14 cellular contexts compared by ENCODE assay signal in genomic region chr7:44994877-44995554, GRCh38. TPM values are rescaled to one million over a fixed set of nuclear protein-coding genes. Genes with fewer than 3 reads are reported as not detected.
A peak's percentile ranks its signal among the peaks of the same experiment; 100 is the strongest.
DNase-seq lines count a peak whose midpoint lies in the region; ATAC-seq and TF ChIP-seq lines count a peak whose summit lies in the region.
"Had no signal": no experiment of that assay in that cellular context is flagged by ENCODE, and none has a peak within 500 bp of the region (broad histone marks: within the 10 kb centered on the region; RNA-seq: fewer than 3 reads in every experiment).

No MANE protein-coding gene starts in this region.

- TF ChIP-seq CTCF in CD8-positive, alpha-beta T cell (IDR thresholded peaks at IDR 0.05): no peak
- no peak for TF ChIP-seq CTCF in progenitor cell of endocrine pancreas (IDR thresholded peaks at IDR 0.05; ENCODE audit: unreplicated experiment)

- no peaks in the 10 kb centered on the region for H3K27me3 ChIP-seq in CD8-positive, alpha-beta T cell (ENCODE audit: insufficient read depth, low read length)
- H3K27me3 ChIP-seq in GM23248 (replicated peaks; ENCODE audit: insufficient read depth): no peaks in the 10 kb centered on the region
- H3K27me3 ChIP-seq: SJSA1 had no signal

- H3K4me1 ChIP-seq in CD8-positive, alpha-beta T cell (ENCODE audit: insufficient read depth, low read length): peaks cover 28% of the 10 kb centered on the region
- peaks cover 10% of the 10 kb centered on the region for H3K4me1 ChIP-seq in GM23248 (ENCODE audit: insufficient read depth)

- peaks cover 4% of the 10 kb centered on the region for H3K36me3 Mint-ChIP-seq in CD8-positive, alpha-beta T cell
- H3K36me3 Mint-ChIP-seq in T-helper 17 cell (ENCODE audit: low read depth) (no peaks in the 10 kb centered on the region), progenitor cell of endocrine pancreas (ENCODE audit: insufficient read depth) (peaks cover 2% of the 10 kb centered on the region)
- peaks cover 8% of the 10 kb centered on the region for H3K36me3 Mint-ChIP-seq in effector memory CD8-positive, alpha-beta T cell (ENCODE audit: insufficient read depth)

- CTCF ChIA-PET in CD8-positive, alpha-beta T cell (lab: Charles Lee): interaction anchor here (0.6 to 2.7 kb wide), 6 partner anchors 21 to 35 kb away, joined by 3 to 19 read pairs (median 3); no protein-coding TSS in a partner anchor

- H3K27ac Mint-ChIP-seq in CD8-positive, alpha-beta T cell: peak overlapping the region; percentile 83
- H3K27ac Mint-ChIP-seq in T-helper 17 cell (peak overlapping the region; percentile 97), progenitor cell of endocrine pancreas (no peak overlapping the region)
- H3K27ac Mint-ChIP-seq in effector memory CD8-positive, alpha-beta T cell: peak overlapping the region in 1 of 2 donors; percentile 79

- no peaks in the 10 kb centered on the region for H3K9me3 ChIP-seq in CD8-positive, alpha-beta T cell (ENCODE audit: low read length)
- H3K9me3 ChIP-seq in T-helper 17 cell (ENCODE audit: control insufficient read depth, low read length, poor library complexity, severe bottlenecking): no peaks in the 10 kb centered on the region
- H3K9me3 ChIP-seq in GM23248 (ENCODE audit: low read depth): no peaks in the 10 kb centered on the region
- H3K9me3 ChIP-seq: SJSA1 had no signal

- POLR2A ChIA-PET in CD8-positive, alpha-beta T cell (lab: Charles Lee): no interaction called here

- no peak overlapping the region for H3K4me2 ChIP-seq in GM23248 (ENCODE audit: unreplicated experiment)

- no peak overlapping the region for H3K27ac ChIP-seq in CD8-positive, alpha-beta T cell (ENCODE audit: low read depth, low read length)
- H3K27ac ChIP-seq in GM23248: no peak overlapping the region
- H3K27ac ChIP-seq: SJSA1 had no signal

- H3K4me1 Mint-ChIP-seq in CD8-positive, alpha-beta T cell (ENCODE audit: low read depth): peaks cover 32% of the 10 kb centered on the region
- H3K4me1 Mint-ChIP-seq in T-helper 17 cell (peaks cover 38% of the 10 kb centered on the region), progenitor cell of endocrine pancreas (ENCODE audit: low read depth) (peaks cover 23% of the 10 kb centered on the region)
- H3K4me1 Mint-ChIP-seq in effector memory CD8-positive, alpha-beta T cell (ENCODE audit: low read depth in 2 of 2): peaks cover 22 to 23% of the 10 kb centered on the region in 2 donors

- H3K27me3 Mint-ChIP-seq in CD8-positive, alpha-beta T cell (ENCODE audit: low read depth): no peaks in the 10 kb centered on the region
- H3K27me3 Mint-ChIP-seq in T-helper 17 cell (no peaks in the 10 kb centered on the region), progenitor cell of endocrine pancreas (no peaks in the 10 kb centered on the region)
- no peaks in the 10 kb centered on the region for H3K27me3 Mint-ChIP-seq in effector memory CD8-positive, alpha-beta T cell

- intact Hi-C loops in CD8-positive, alpha-beta T cell (cut with DNase I, micrococcal nuclease): loop anchor here in 1 of 2 experiments (5.0 to 10.0 kb wide), 2 partner anchors 33 to 870 kb away; partner anchors contain the start of gene POLD2

- H4K20me1 ChIP-seq in GM23248 (ENCODE audit: insufficient read depth): no peaks in the 10 kb centered on the region

- WGBS in GM23248 (ENCODE audit: low coverage in 1 of 2, low lambda C conversion rate in 2 of 2, missing lambda C conversion rate in 2 of 2), 2 experiments: 80 to 81% methylated on average over 5 of the region's 5 CpGs

- no peaks in the 10 kb centered on the region for H3K79me2 ChIP-seq in GM23248 (ENCODE audit: insufficient read depth)

- H3K9ac ChIP-seq in GM23248: no peak overlapping the region

- H3F3A ChIP-seq in GM23248 (ENCODE audit: insufficient read depth): peaks cover 21% of the 10 kb centered on the region

- H3K9me3 Mint-ChIP-seq in CD8-positive, alpha-beta T cell: no peaks in the 10 kb centered on the region
- H3K9me3 Mint-ChIP-seq in effector memory CD8-positive, alpha-beta T cell: no peaks in the 10 kb centered on the region
- no peaks in the 10 kb centered on the region for H3K9me3 Mint-ChIP-seq in progenitor cell of endocrine pancreas (ENCODE audit: low read depth)

- H3K36me3 ChIP-seq in CD8-positive, alpha-beta T cell (ENCODE audit: insufficient read depth, low read length): no peaks in the 10 kb centered on the region
- no peaks in the 10 kb centered on the region for H3K36me3 ChIP-seq in GM23248 (ENCODE audit: low read depth)
- H3K36me3 ChIP-seq: SJSA1 had no signal

- peak overlapping the region; percentile 4 for H3K4me3 Mint-ChIP-seq in CD8-positive, alpha-beta T cell
- H3K4me3 Mint-ChIP-seq in T-helper 17 cell (peak overlapping the region; percentile 69), progenitor cell of endocrine pancreas (ENCODE audit: low read depth) (no peak overlapping the region)
- peak overlapping the region; percentile 49 to 56 for H3K4me3 Mint-ChIP-seq in effector memory CD8-positive, alpha-beta T cell

- TF ChIP-seq POLR2A in GM19099 (IDR thresholded peaks at IDR 0.05; ENCODE audit: extremely low read depth, insufficient read length, low read depth): peak; percentile 11

- H3K4me3 ChIP-seq in CD8-positive, alpha-beta T cell (ENCODE audit: low read depth, low read length): no peak overlapping the region
- no peak overlapping the region for H3K4me3 ChIP-seq in GM23248
- H3K4me3 ChIP-seq: SJSA1 had no signal

- no peak overlapping the region for H2AFZ ChIP-seq in GM23248

- DNase-seq in CD8-positive, alpha-beta T cell: no peak
- DNase-seq in T-helper 17 cell (no peak), GM23248 (no peak), progenitor cell of endocrine pancreas (ENCODE audit: low spot score, unreplicated experiment) (no peak), NCI-H1694 (lab: John Stamatoyannopoulos, UW) (no peak)
- no peak for DNase-seq in effector memory CD8-positive, alpha-beta T cell
- DNase-seq: activated CD4-positive, alpha-beta T cell treated with anti-CD3 and anti-CD28 coated beads for 48 hours; amygdala; foreskin melanocyte; NCI-H1417; substantia nigra had no signal

- ATAC-seq in CD8-positive, alpha-beta T cell: no peak
- no peak for ATAC-seq in T-helper 17 cell
- no peak for ATAC-seq in effector memory CD8-positive, alpha-beta T cell (replicated peaks)
- ATAC-seq in GM19324 (IDR thresholded peaks at IDR 0.05; ENCODE audit: low FRiP score, unreplicated experiment): no peak

- no peaks in the 10 kb centered on the region for H3K9me2 ChIP-seq in GM23248 (ENCODE audit: insufficient read depth)

- in situ Hi-C loops in GM23248 (cut with MboI): no loop called here

RNA-seq across cellular contexts. Expression of gene CCM2, which starts 5.0 kb away (rescaled TPM):
- total RNA-seq in CD8-positive, alpha-beta T cell: 10 to 100 TPM; 42.8 to 44.6 TPM
- total RNA-seq in T-helper 17 cell: 10 to 100 TPM; 77.4 to 83.0 TPM
- 63.8 and 77.3 TPM in 2 replicates for total RNA-seq in GM23248 (2014; rRNA removed; shearing (Covaris generic))
- polyA plus RNA-seq in GM23248 (2016; fragmentation: Nextera tagmentation; extraction: Ambion mirVana): 69.3 and 78.7 TPM in 2 replicates
- total RNA-seq in progenitor cell of endocrine pancreas: 42.2 and 43.0 TPM in 2 replicates

RNA-seq across cellular contexts. Expression of gene MYO1G, which starts 16.2 kb away (rescaled TPM):
- total RNA-seq in CD8-positive, alpha-beta T cell: 100 to 1,000 TPM; 142 to 143 TPM
- total RNA-seq in T-helper 17 cell: 100 to 1,000 TPM; 245 to 291 TPM
- not detected in 2 replicates for total RNA-seq in GM23248 (2014; rRNA removed; shearing (Covaris generic))
- 0.14 TPM in 1 of 2 replicates, not detected in the other for polyA plus RNA-seq in GM23248 (2016; fragmentation: Nextera tagmentation; extraction: Ambion mirVana)
- 0.53 and 0.67 TPM in 2 replicates for total RNA-seq in progenitor cell of endocrine pancreas

Comparison
In these comparisons a context has a peak if more than half of its experiments do, and no peak if none do; other contexts are left out.
1. RNA of gene MYO1G, which starts 16.2 kb away (total RNA-seq): 245 to 291 TPM in T-helper 17 cell and 142 to 143 TPM in CD8-positive, alpha-beta T cell; 0.53 to 0.67 TPM in progenitor cell of endocrine pancreas and not detected in GM23248; every median in the first group is over 10 times any median in the second.